Comparison of ENCODE assay signal across 1 cellular context in genomic region chr12:53991077-53991460, GRCh38.
TF ChIP-seq lines count a peak whose summit lies in the region.

No MANE protein-coding gene starts in this region.

TF ChIP-seq in WTC11, 78 proteins besides CTCF, POLR2A, EP300 and RAD21:
- TF ChIP-seq PRDM15 (CRISPR knock-in tag; IDR thresholded peaks at IDR 0.05): peak; percentile 20; the same call in 1 of the 2 replicates
- no peak for TF ChIP-seq CDX4 (CRISPR knock-in tag; IDR thresholded peaks at IDR 0.05; ENCODE audit: borderline replicate concordance)
TF ChIP-seq in WTC11: peak in this region for 1.
